In genomic region chr17:57873261-57874057, GRCh38 we compare ENCODE assay signal across 10 cellular contexts. TPM values are rescaled to one million over a fixed set of nuclear protein-coding genes. Genes with fewer than 3 reads are reported as not detected.
A peak's percentile ranks its signal among the peaks of the same experiment; 100 is the strongest.
DNase-seq lines count a peak whose midpoint lies in the region; FAIRE-seq and TF ChIP-seq lines count a peak whose summit lies in the region.
"Had no signal": no experiment of that assay in that cellular context is flagged by ENCODE, and none has a peak within 500 bp of the region (broad histone marks: within the 10 kb centered on the region; RNA-seq: fewer than 3 reads in every experiment).

No MANE protein-coding gene starts in this region.

- H3K9me3 ChIP-seq in HUES64 (ENCODE audit: insufficient read depth, low read depth, low read length), result no peaks in the 10 kb centered on the region
- H3K9me3 ChIP-seq in breast epithelium, result no peaks in the 10 kb centered on the region
- H3K9me3 ChIP-seq in tibial artery, result no peaks in the 10 kb centered on the region

- intact Hi-C loops in breast epithelium (cut with DNase I; ENCODE audit: low total_unique reads) (no loop called here), tibial artery (cut with DNase I; ENCODE audit: low total_unique reads) (loop anchor here (5.0 kb wide), 1 partner anchor 79 kb away; no protein-coding TSS in a partner anchor)

- no peak for FAIRE-seq in H54 (lab: Jason Lieb, UNC)

- H3K27ac ChIP-seq in HUES64 (ENCODE audit: low read depth, low read length) (peak overlapping the region; percentile 95), breast epithelium (peak overlapping the region; percentile 32 to 85), tibial artery (peak overlapping the region; percentile 79 to 84)

- WGBS in HUES64, result 96% methylated on average over 16 of the region's 16 CpGs

- H3K9ac ChIP-seq in HUES64 (ENCODE audit: low read depth, low read length), result peak overlapping the region; percentile 81; the same call in 1 of the 2 replicates

- H3K27me3 ChIP-seq in HUES64 (ENCODE audit: insufficient read depth, low read length) (no peaks in the 10 kb centered on the region), breast epithelium (no peaks in the 10 kb centered on the region), tibial artery (no peaks in the 10 kb centered on the region)

- TF ChIP-seq CTCF in breast epithelium (IDR thresholded peaks at IDR 0.05) (no peak), tibial artery (IDR thresholded peaks at IDR 0.05) (no peak)

- TF ChIP-seq POLR2A in breast epithelium (IDR thresholded peaks at IDR 0.05), result no peak
- no peak for TF ChIP-seq POLR2A in H54 (IDR thresholded peaks at IDR 0.05; ENCODE audit: low read depth, low read length)

- H3K4me3 ChIP-seq in HUES64 (ENCODE audit: low read length) (no peak overlapping the region), breast epithelium (no peak overlapping the region), tibial artery (no peak overlapping the region)

- H3K36me3 ChIP-seq in HUES64 (ENCODE audit: insufficient read depth, low read length), result peaks cover 3% of the 10 kb centered on the region; the same call in 1 of the 2 replicates
- no peaks in the 10 kb centered on the region for H3K36me3 ChIP-seq in breast epithelium
- H3K36me3 ChIP-seq in tibial artery, result peaks cover 22 to 45% (median 33%) of the 10 kb centered on the region in 3 donors

- DNase-seq in breast epithelium (ENCODE audit: low spot score in 2 of 2), result no peak
- DNase-seq in medulla oblongata (ENCODE audit: extremely low spot score), result peak; percentile 68
- DNase-seq in tibial artery, result no peak
- DNase-seq in H54 (ENCODE audit: insufficient read length, low spot score), result no peak
- no peak for DNase-seq in NCI-H510A (lab: John Stamatoyannopoulos, UW)
- DNase-seq in NCI-H2171 treated with DMSO at 0.1 percent for 48 hours (lab: John Stamatoyannopoulos, UW), result no peak
- DNase-seq: activated CD4-positive, alpha-beta memory T cell treated with anti-CD3 and anti-CD28 coated beads, Interleukin-2, amount 10 ng/mL, durations not matched to agents 7 days and 5 days; activated naive CD8-positive, alpha-beta T cell treated with anti-CD3 and anti-CD28 coated beads, Interleukin-2, amount 50 U/mL, for 24 hours; NCI-H345 had no signal

- H3K4me1 ChIP-seq in HUES64 (ENCODE audit: insufficient read depth, low read length), result peaks cover 43% of the 10 kb centered on the region
- peaks cover 26 to 28% of the 10 kb centered on the region in 2 donors for H3K4me1 ChIP-seq in breast epithelium
- H3K4me1 ChIP-seq in tibial artery, result peaks cover 5 to 63% (median 61%) of the 10 kb centered on the region in 4 donors

RNA-seq across cellular contexts. Expression of gene MRPS23, which starts 23.6 kb away (rescaled TPM):
- polyA plus RNA-seq in HUES64 (2013, experiment 1 of 2), result 54.9 TPM
- 49.2 TPM for polyA plus RNA-seq in HUES64 (2013, experiment 2 of 2)
- 10 to 100 TPM in 1 of 3 donors, 1 to 10 TPM in 2; 7.5 to 10.7 (median 8.2) TPM for total RNA-seq in breast epithelium
